7 cellular contexts compared by ENCODE assay signal in the genomic region with DNA sequence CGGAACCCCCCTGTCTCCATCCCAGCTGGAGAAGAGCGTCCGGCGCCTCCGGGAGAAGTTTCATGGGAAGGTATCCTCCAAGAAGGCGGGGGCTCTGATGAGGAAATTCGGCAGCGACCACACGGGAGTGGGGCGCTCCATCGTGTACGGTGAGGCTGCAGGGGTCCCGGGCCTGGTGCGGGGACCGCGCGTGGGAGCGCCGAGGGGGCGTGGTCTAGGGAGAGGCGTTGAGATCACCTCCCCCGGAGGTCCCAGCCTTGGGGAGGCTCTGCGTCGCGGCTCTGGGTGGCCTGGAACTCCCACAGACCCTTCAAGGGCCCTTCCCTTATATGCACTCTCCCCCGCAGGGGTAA. TPM values are rescaled to one million over a fixed set of nuclear protein-coding genes. Genes with fewer than 3 reads are reported as not detected.
A peak's percentile ranks its signal among the peaks of the same experiment; 100 is the strongest.
DNase-seq lines count a peak whose midpoint lies in the region; ATAC-seq and TF ChIP-seq lines count a peak whose summit lies in the region.

No MANE protein-coding gene starts in this region.

- no peaks in the 10 kb centered on the region for H3K9me3 Mint-ChIP-seq in stimulated activated naive CD8-positive, alpha-beta T cell treated with anti-CD3 and anti-CD28 coated beads, Interleukin-15, amount 100 ng/mL, for 72 hours

- in situ Hi-C loops in astrocyte of the spinal cord (cut with HindIII; ENCODE audit: low sequenced_read_pairs), result no loop called here

- peak overlapping the region; percentile 86 for H3K4me2 ChIP-seq in OCI-LY3 (ENCODE audit: low read length)

- H4K20me1 ChIP-seq in OCI-LY3 (ENCODE audit: insufficient read depth, low read length), result no peaks in the 10 kb centered on the region

- intact Hi-C loops in right lobe of liver (cut with DNase I), result no loop called here

- ATAC-seq in right lobe of liver, result peak in 2 of 4 donors; percentile 3 to 7
- ATAC-seq in stimulated activated naive CD8-positive, alpha-beta T cell treated with anti-CD3 and anti-CD28 coated beads, Interleukin-15, amount 100 ng/mL, for 72 hours, result peak; percentile 46

- peaks cover 23% of the 10 kb centered on the region for H3K4me1 Mint-ChIP-seq in stimulated activated naive CD8-positive, alpha-beta T cell treated with anti-CD3 and anti-CD28 coated beads, Interleukin-15, amount 100 ng/mL, for 72 hours

- no peak overlapping the region for H3K27ac ChIP-seq in OCI-LY3 (ENCODE audit: low read length)
- H3K27ac ChIP-seq in right lobe of liver, result peak overlapping the region in 2 of 3 donors; percentile 97

- H3K4me3 Mint-ChIP-seq in stimulated activated naive CD8-positive, alpha-beta T cell treated with anti-CD3 and anti-CD28 coated beads, Interleukin-15, amount 100 ng/mL, for 72 hours, result peak overlapping the region; percentile 88 to 90

- no peaks in the 10 kb centered on the region for H3K27me3 Mint-ChIP-seq in stimulated activated naive CD8-positive, alpha-beta T cell treated with anti-CD3 and anti-CD28 coated beads, Interleukin-15, amount 100 ng/mL, for 72 hours

- H3K27me3 ChIP-seq in OCI-LY3 (ENCODE audit: low read depth, low read length), result no peaks in the 10 kb centered on the region
- H3K27me3 ChIP-seq in right lobe of liver, result no peaks in the 10 kb centered on the region

- no peaks in the 10 kb centered on the region for H3K9me3 ChIP-seq in OCI-LY3 (ENCODE audit: insufficient read depth, low read length)
- no peaks in the 10 kb centered on the region for H3K9me3 ChIP-seq in right lobe of liver

- peaks cover 9% of the 10 kb centered on the region for H3K4me1 ChIP-seq in OCI-LY3 (ENCODE audit: low read length)
- peaks cover 0 to 27% (median 5%) of the 10 kb centered on the region in 4 donors for H3K4me1 ChIP-seq in right lobe of liver

- H3K9ac ChIP-seq in OCI-LY3 (ENCODE audit: low read length), result peak overlapping the region; percentile 90

- peaks cover 8% of the 10 kb centered on the region for H3K36me3 ChIP-seq in OCI-LY3 (replicated peaks; ENCODE audit: low read depth, low read length)
- H3K36me3 ChIP-seq in right lobe of liver, result peaks cover 0 to 13% (median 6%) of the 10 kb centered on the region in 4 donors

- H3K4me3 ChIP-seq in OCI-LY3 (ENCODE audit: low read length) (peak overlapping the region; percentile 91), astrocyte of the spinal cord (ENCODE audit: low read depth, low read length) (peak overlapping the region; percentile 94), right lobe of liver (peak overlapping the region; percentile 96 to 100 (median 99))

- WGBS in right lobe of liver (ENCODE audit: insufficient coverage, low coverage, low lambda C conversion rate, missing lambda C conversion rate), result no CpG with 5 or more reads among the region's 26 CpGs

- no peak overlapping the region for H2AFZ ChIP-seq in OCI-LY3 (ENCODE audit: low read depth, low read length)

- peak overlapping the region; percentile 33 to 93 for H3K27ac Mint-ChIP-seq in stimulated activated naive CD8-positive, alpha-beta T cell treated with anti-CD3 and anti-CD28 coated beads, Interleukin-15, amount 100 ng/mL, for 72 hours

- TF ChIP-seq CTCF in OCI-LY3 (IDR thresholded peaks at IDR 0.05; ENCODE audit: low read depth, low read length), result no peak
- no peak for TF ChIP-seq CTCF in astrocyte of the spinal cord (IDR thresholded peaks at IDR 0.05; ENCODE audit: low read depth, low read length)
- TF ChIP-seq CTCF in right lobe of liver (IDR thresholded peaks at IDR 0.05), result no peak

- no peak for TF ChIP-seq POLR2A in right lobe of liver (IDR thresholded peaks at IDR 0.05)

- DNase-seq in astrocyte of the spinal cord (ENCODE audit: low read depth, low spot score) (no peak), right lobe of liver (no peak), inferior parietal cortex (ENCODE audit: extremely low spot score) (no peak), SKM-1 treated with dmso at 0.1 percent for 144 hours (lab: John Stamatoyannopoulos, UW; ENCODE audit: unreplicated experiment) (no peak)
- peak in 1 of 2 donors; percentile 54 for DNase-seq in stimulated activated naive CD8-positive, alpha-beta T cell treated with anti-CD3 and anti-CD28 coated beads, Interleukin-15, amount 100 ng/mL, for 72 hours
- DNase-seq in central memory CD4-positive, alpha-beta T cell, result no peak

- H3K79me2 ChIP-seq in OCI-LY3 (ENCODE audit: low read length), result peaks cover 13% of the 10 kb centered on the region; the same call in 1 of the 2 replicates

RNA-seq across cellular contexts. Expression of a gene that starts 0.8 kb away (rescaled TPM):
- total RNA-seq in right lobe of liver, result 100 to 1,000 TPM in 1 of 6 experiments, 10 to 100 TPM in 5; 68.5 to 119 (median 88.9) TPM

RNA-seq across cellular contexts. Expression of a gene that starts 15.6 kb away (rescaled TPM):
- total RNA-seq in right lobe of liver, result 10 to 100 TPM; 12.6 to 18.6 (median 15.0) TPM

RNA-seq across cellular contexts. Expression of a gene that starts 19.3 kb away (rescaled TPM):
- total RNA-seq in right lobe of liver, result 10 to 100 TPM; 11.2 to 19.9 (median 18.4) TPM

RNA-seq across cellular contexts. Expression of a gene that starts 24.6 kb away (rescaled TPM):
- total RNA-seq in right lobe of liver, result 1 to 10 TPM; 2.9 to 6.8 (median 5.0) TPM

RNA-seq across cellular contexts. Expression of a gene that starts 32.8 kb away (rescaled TPM):
- 100 to 1,000 TPM in 2 of 6 experiments, 10 to 100 TPM in 4; 68.5 to 142 (median 81.4) TPM for total RNA-seq in right lobe of liver
